Comparison of ENCODE assay signal across 14 cellular contexts in genomic region chr15:65569728-65570127, GRCh38. TPM values are rescaled to one million over a fixed set of nuclear protein-coding genes. Genes with fewer than 3 reads are reported as not detected.
DNase-seq lines count a peak whose midpoint lies in the region; ATAC-seq and TF ChIP-seq lines count a peak whose summit lies in the region.
"Had no signal": no experiment of that assay in that cellular context is flagged by ENCODE, and none has a peak within 500 bp of the region (broad histone marks: within the 10 kb centered on the region; RNA-seq: fewer than 3 reads in every experiment).

No MANE protein-coding gene starts in this region.

- no peak for ATAC-seq in upper lobe of right lung

- H3K4me1 Mint-ChIP-seq in glutamatergic neuron (ENCODE audit: low read depth, unreplicated experiment) = no peaks in the 10 kb centered on the region

- WGBS in esophagus squamous epithelium, 2 donors = 46 to 50% methylated on average over 3 of the region's 3 CpGs
- 42% methylated on average over 3 of the region's 3 CpGs for WGBS in suprapubic skin

- intact Hi-C loops in esophagus squamous epithelium (cut with DNase I) (no loop called here), upper lobe of right lung (cut with DNase I) (no loop called here)

- H3K27ac ChIP-seq in C4-2B (peak overlapping the region; percentile 45; the same call in 1 of the 2 replicates), esophagus squamous epithelium (peak overlapping the region in 3 of 4 donors; percentile 31 to 57 (median 53)), suprapubic skin (peak overlapping the region; percentile 26), upper lobe of right lung (no peak overlapping the region)
- H3K27ac ChIP-seq: GM23248 had no signal

- no peak overlapping the region for H3K27ac Mint-ChIP-seq in glutamatergic neuron (ENCODE audit: unreplicated experiment)
- H3K27ac Mint-ChIP-seq: CD4-positive, alpha-beta T cell had no signal

- H3K9me3 ChIP-seq in esophagus squamous epithelium (no peaks in the 10 kb centered on the region), suprapubic skin (no peaks in the 10 kb centered on the region), upper lobe of right lung (no peaks in the 10 kb centered on the region)
- H3K9me3 ChIP-seq: BE2C, Caco-2 had no signal

- H3K27me3 Mint-ChIP-seq in glutamatergic neuron (ENCODE audit: unreplicated experiment) = no peaks in the 10 kb centered on the region
- H3K27me3 Mint-ChIP-seq: CD4-positive, alpha-beta T cell had no signal

- TF ChIP-seq CTCF in C4-2B (conservative IDR thresholded peaks at IDR 0.05) (no peak), LNCaP clone FGC (IDR thresholded peaks at IDR 0.05; ENCODE audit: control insufficient read depth, extremely low read depth, insufficient read depth) (no peak), esophagus squamous epithelium (IDR thresholded peaks at IDR 0.05) (no peak), suprapubic skin (IDR thresholded peaks at IDR 0.05) (no peak), glutamatergic neuron (IDR thresholded peaks at IDR 0.05; ENCODE audit: partially characterized antibody, unreplicated experiment) (no peak), upper lobe of right lung (IDR thresholded peaks at IDR 0.05) (no peak)

- H3K4me1 ChIP-seq in esophagus squamous epithelium (peaks cover 0 to 20% (median 0%) of the 10 kb centered on the region in 3 donors), suprapubic skin (peaks cover 5% of the 10 kb centered on the region), upper lobe of right lung (no peaks in the 10 kb centered on the region)
- H3K4me1 ChIP-seq: BE2C, Caco-2, HAP-1 had no signal

- peak; percentile 54 for DNase-seq in LNCaP clone FGC (ENCODE audit: low read depth)
- DNase-seq in esophagus squamous epithelium (lab: John Stamatoyannopoulos, UW) = no peak
- DNase-seq in suprapubic skin (ENCODE audit: low spot score in 2 of 2) = no peak
- DNase-seq in glutamatergic neuron = no peak
- DNase-seq in stimulated activated CD4-positive, alpha-beta T cell treated with anti-CD3 and anti-CD28 coated beads, Interleukin-4, amount 100 ng/mL, for 4 hours = no peak
- DNase-seq in upper lobe of right lung = no peak
- DNase-seq: ACHN; BE2C; C1 segment of cervical spinal cord; Caco-2; CD4-positive, alpha-beta T cell; GM23248 had no signal

- H3K4me3 ChIP-seq in LNCaP clone FGC (ENCODE audit: low read depth, low read length) (no peak overlapping the region), esophagus squamous epithelium (no peak overlapping the region), suprapubic skin (no peak overlapping the region), upper lobe of right lung (no peak overlapping the region)
- H3K4me3 ChIP-seq: GM23248, HAP-1 had no signal

- no peak overlapping the region for H3K4me3 Mint-ChIP-seq in glutamatergic neuron (ENCODE audit: unreplicated experiment)
- H3K4me3 Mint-ChIP-seq: CD4-positive, alpha-beta T cell had no signal

- H3K9me3 Mint-ChIP-seq in glutamatergic neuron (ENCODE audit: unreplicated experiment) = peaks cover 7% of the 10 kb centered on the region

- H3K36me3 ChIP-seq in esophagus squamous epithelium (peaks cover 0 to 90% (median 12%) of the 10 kb centered on the region in 3 donors), suprapubic skin (peaks cover 56% of the 10 kb centered on the region), upper lobe of right lung (peaks cover 67% of the 10 kb centered on the region)

- no peaks in the 10 kb centered on the region for H3K27me3 ChIP-seq in esophagus squamous epithelium
- H3K27me3 ChIP-seq in suprapubic skin = no peaks in the 10 kb centered on the region
- no peaks in the 10 kb centered on the region for H3K27me3 ChIP-seq in upper lobe of right lung
- H3K27me3 ChIP-seq: BE2C had no signal

- H3K36me3 Mint-ChIP-seq in glutamatergic neuron (ENCODE audit: unreplicated experiment) = peaks cover 15% of the 10 kb centered on the region

- no peak for TF ChIP-seq EP300 in suprapubic skin (IDR thresholded peaks at IDR 0.05)

- TF ChIP-seq POLR2A in esophagus squamous epithelium (IDR thresholded peaks at IDR 0.05) = no peak
- no peak for TF ChIP-seq POLR2A in suprapubic skin (IDR thresholded peaks at IDR 0.05)

RNA-seq across cellular contexts. Expression of gene HACD3, which starts 39.5 kb away (rescaled TPM):
- total RNA-seq in esophagus squamous epithelium (10 to 100 TPM; 14.7 to 53.2 (median 32.9) TPM), suprapubic skin (10 to 100 TPM; 36.6 to 65.2 (median 44.9) TPM), glutamatergic neuron (ENCODE audit: unreplicated experiment) (200 TPM), upper lobe of right lung (56.8 TPM)

RNA-seq across cellular contexts. Expression of gene INTS14, which starts 41.2 kb away (rescaled TPM):
- total RNA-seq in esophagus squamous epithelium = 10 to 100 TPM; 16.5 to 38.7 (median 26.7) TPM
- 10 to 100 TPM; 37.1 to 72.5 (median 49.1) TPM for total RNA-seq in suprapubic skin
- total RNA-seq in glutamatergic neuron (ENCODE audit: unreplicated experiment) = 49.5 TPM
- 32.0 TPM for total RNA-seq in upper lobe of right lung

RNA-seq across cellular contexts. Expression of gene SLC24A1, which starts 52.0 kb away (rescaled TPM):
- total RNA-seq in esophagus squamous epithelium (1 to 10 TPM; 1.7 to 5.8 (median 3.6) TPM), suprapubic skin (10 to 100 TPM in 2 of 4 donors, 1 to 10 TPM in 2; 4.5 to 14.0 (median 9.4) TPM), glutamatergic neuron (ENCODE audit: unreplicated experiment) (4.7 TPM), upper lobe of right lung (11.8 TPM)

RNA-seq across cellular contexts. Expression of gene DPP8, which starts 52.2 kb away (rescaled TPM):
- total RNA-seq in esophagus squamous epithelium (10 to 100 TPM; 19.8 to 30.5 (median 21.8) TPM), suprapubic skin (10 to 100 TPM; 22.2 to 58.3 (median 33.5) TPM), glutamatergic neuron (ENCODE audit: unreplicated experiment) (33.4 TPM), upper lobe of right lung (28.2 TPM)
